ENCODE assay signal across 10 cellular contexts in genomic region chr11:122983438-122984185, GRCh38. TPM values are rescaled to one million over a fixed set of nuclear protein-coding genes. Genes with fewer than 3 reads are reported as not detected.
DNase-seq lines count a peak whose midpoint lies in the region; ATAC-seq and TF ChIP-seq lines count a peak whose summit lies in the region.
"Had no signal": no experiment of that assay in that cellular context is flagged by ENCODE, and none has a peak within 500 bp of the region (broad histone marks: within the 10 kb centered on the region; RNA-seq: fewer than 3 reads in every experiment).

No MANE protein-coding gene starts in this region.

- H4K91ac ChIP-seq in IMR-90 (ENCODE audit: insufficient read depth, low read depth, low read length), result no peak overlapping the region

- dilution Hi-C loops in IMR-90 (cut with HindIII; ENCODE audit: low sequenced_read_pairs, unreplicated experiment), result no loop called here

- TF ChIP-seq CTCF in A673 (conservative IDR thresholded peaks at IDR 0.05; ENCODE audit: low read depth, low read length) (no peak), IMR-90 (conservative IDR thresholded peaks at IDR 0.05; ENCODE audit: low read depth, low read length) (no peak), brain (conservative IDR thresholded peaks at IDR 0.05) (no peak)

- H2BK5ac ChIP-seq in IMR-90 (ENCODE audit: low read depth, low read length, poor library complexity, severe bottlenecking), result no peak overlapping the region

- H2BK15ac ChIP-seq in IMR-90 (ENCODE audit: low read depth, low read length), result no peak overlapping the region

- peaks cover 44% of the 10 kb centered on the region for H3K4me1 Mint-ChIP-seq in brain

- BruUV-seq in A673 (replicated peaks; lab: Mats Ljungman, UMichigan) (no TSS peak), IMR-90 (replicated peaks; lab: Mats Ljungman, UMichigan) (no TSS peak)

- H3K4me1 ChIP-seq in A673 (ENCODE audit: insufficient read depth, low read length, poor library complexity, severe bottlenecking) (no peaks in the 10 kb centered on the region), IMR-90 (ENCODE audit: control insufficient read depth, insufficient read depth, low read length) (no peaks in the 10 kb centered on the region), muscle layer of duodenum (ENCODE audit: control insufficient read depth in 1 of 2, insufficient read depth in 2 of 2, low read length in 2 of 2) (peaks cover 3 to 32% of the 10 kb centered on the region in 2 donors)

- no peak overlapping the region for H3K14ac ChIP-seq in IMR-90 (replicated peaks; ENCODE audit: low read depth, low read length)

- H2AK5ac ChIP-seq in IMR-90 (ENCODE audit: low read depth, low read length), result no peak overlapping the region

- no peak overlapping the region for H4K5ac ChIP-seq in IMR-90 (ENCODE audit: low read depth, low read length)

- H3K36me3 Mint-ChIP-seq in brain, result no peaks in the 10 kb centered on the region

- H3K18ac ChIP-seq in IMR-90 (ENCODE audit: low read depth, low read length), result no peak overlapping the region

- 15 to 75% methylated on average over 1 to 6 of the region's 26 CpGs for WGBS in IMR-90 (ENCODE audit: extremely low coverage in 2 of 2, insufficient read length in 1 of 2), 2 experiments

- peak overlapping the region; percentile 50; the same call in 1 of the 2 replicates for H3K23ac ChIP-seq in IMR-90 (ENCODE audit: low read depth, low read length)

- peak overlapping the region; percentile 58 to 90 (median 85) for H3K4me3 Mint-ChIP-seq in brain

- TF ChIP-seq RAD21 in IMR-90 (IDR thresholded peaks at IDR 0.05; ENCODE audit: low read length), result no peak

- H3K36me3 ChIP-seq in A673 (ENCODE audit: insufficient read depth, low read length, poor library complexity, severe bottlenecking) (no peaks in the 10 kb centered on the region), IMR-90 (ENCODE audit: control insufficient read depth, insufficient read depth, low read length) (no peaks in the 10 kb centered on the region), muscle layer of duodenum (ENCODE audit: control insufficient read depth in 1 of 2, insufficient read depth in 2 of 2, low read length in 2 of 2) (no peaks in the 10 kb centered on the region)

- no peaks in the 10 kb centered on the region for H3K9me3 ChIP-seq in A673 (ENCODE audit: low read depth, low read length, poor library complexity, severe bottlenecking)
- peaks cover 4% of the 10 kb centered on the region for H3K9me3 ChIP-seq in IMR-90 (ENCODE audit: control insufficient read depth, insufficient read depth, low read length)
- no peaks in the 10 kb centered on the region for H3K9me3 ChIP-seq in muscle layer of duodenum (ENCODE audit: control insufficient read depth in 1 of 2, low read length in 2 of 2)

- no peak overlapping the region for H3K27ac Mint-ChIP-seq in brain
- H3K27ac Mint-ChIP-seq: activated naive CD4-positive, alpha-beta T cell treated with anti-CD3 and anti-CD28 coated beads, Interleukin-2, amount 50 U/mL, for 72 hours had no signal

- H3K9ac ChIP-seq in IMR-90 (ENCODE audit: low read depth, low read length), result no peak overlapping the region
- H3K9ac ChIP-seq: KMS-11 had no signal

- H3K9me1 ChIP-seq in IMR-90 (ENCODE audit: insufficient read depth, low read length), result no peaks in the 10 kb centered on the region; the same call in 1 of the 2 replicates

- in situ Hi-C loops in IMR-90 (cut with MboI; ENCODE audit: low sequenced_read_pairs), result no loop called here

- H3K4ac ChIP-seq in IMR-90 (ENCODE audit: low read depth, low read length), result no peak overlapping the region

- intact Hi-C loops in A673 (cut with micrococcal nuclease; ENCODE audit: unreplicated experiment), result no loop called here
- intact Hi-C loops in IMR-90 (cut with micrococcal nuclease), result no loop called here

- H2AK9ac ChIP-seq in IMR-90 (replicated peaks; ENCODE audit: low read depth, low read length, poor library complexity), result no peak overlapping the region

- CTCF ChIA-PET in A673 (lab: Charles Lee) (no interaction called here), IMR-90 (lab: Yijun Ruan, JAX) (interaction anchor here (0.9 kb wide), 1 partner anchor 37 kb away, joined by 3 read pairs; no protein-coding TSS in a partner anchor)

- peak overlapping the region; percentile 74; the same call in 1 of the 2 replicates for H3K4me2 ChIP-seq in IMR-90 (ENCODE audit: low read depth, low read length)
- H3K4me2 ChIP-seq: KMS-11 had no signal

- ATAC-seq in IMR-90 (ENCODE audit: low read depth), result no peak
- ATAC-seq in GM21576 (IDR thresholded peaks at IDR 0.05; ENCODE audit: unreplicated experiment), result no peak
- no peak for ATAC-seq in HG02759 (IDR thresholded peaks at IDR 0.05; ENCODE audit: unreplicated experiment)

- peaks cover 0 to 7% (median 3%) of the 10 kb centered on the region in 5 experiments for H3K9me3 Mint-ChIP-seq in brain

- TF ChIP-seq POLR2A in IMR-90 (IDR thresholded peaks at IDR 0.05; ENCODE audit: low read depth, low read length), result no peak

- no peaks in the 10 kb centered on the region for H3K79me1 ChIP-seq in IMR-90 (ENCODE audit: low read depth in 1 of 2, low read length in 2 of 2)

- H4K8ac ChIP-seq in IMR-90 (ENCODE audit: low read depth in 2 of 2, low read length in 2 of 2), result no peak overlapping the region

- no peak overlapping the region for H2BK120ac ChIP-seq in IMR-90 (ENCODE audit: low read depth, low read length)

- no peak overlapping the region for H2BK20ac ChIP-seq in IMR-90 (ENCODE audit: low read depth, low read length)

- H3K27me3 ChIP-seq in A673 (replicated peaks; ENCODE audit: insufficient read depth, low read depth, low read length, poor library complexity) (peaks cover 98% of the 10 kb centered on the region), IMR-90 (ENCODE audit: control insufficient read depth, insufficient read depth, low read length) (peaks cover 59% of the 10 kb centered on the region), muscle layer of duodenum (ENCODE audit: low read depth, low read length) (peaks cover 59% of the 10 kb centered on the region)

- no peak overlapping the region for H3K56ac ChIP-seq in IMR-90 (ENCODE audit: extremely low read depth, insufficient read depth, low read length)

- no peaks in the 10 kb centered on the region for H4K20me1 ChIP-seq in IMR-90 (ENCODE audit: insufficient read depth, low read length)

- peaks cover 100% of the 10 kb centered on the region for H3K27me3 Mint-ChIP-seq in brain

- H3K4me3 ChIP-seq in A673 (ENCODE audit: low read depth, low read length, poor library complexity, severe bottlenecking) (peak overlapping the region; percentile 34), IMR-90 (ENCODE audit: insufficient read depth, low read depth, low read length) (peak overlapping the region; percentile 38), muscle layer of duodenum (ENCODE audit: low read depth in 1 of 2, low read length in 2 of 2) (peak overlapping the region; percentile 60 to 89)

- peak overlapping the region; percentile 83 for H2AFZ ChIP-seq in IMR-90 (replicated peaks; ENCODE audit: low read length, poor library complexity)

- H3K27ac ChIP-seq in A673 (ENCODE audit: low read depth, low read length, poor library complexity, severe bottlenecking) (no peak overlapping the region), IMR-90 (ENCODE audit: insufficient read depth, low read length) (no peak overlapping the region), muscle layer of duodenum (ENCODE audit: low read length) (no peak overlapping the region)
- H3K27ac ChIP-seq: KMS-11 had no signal

- no peak for DNase-seq in A673 (ENCODE audit: low spot score)
- DNase-seq in IMR-90, result no peak
- no peak for DNase-seq in NCI-H524 treated with DMSO at 0.1 percent for 48 hours (lab: John Stamatoyannopoulos, UW)
- DNase-seq in NCI-H187 treated with DMSO at 0.1 percent for 48 hours (lab: John Stamatoyannopoulos, UW), result no peak

- POLR2A ChIA-PET in A673 (lab: Charles Lee; ENCODE audit: low non-redundant PET) (no interaction called here), IMR-90 (lab: Charles Lee; ENCODE audit: unreplicated experiment) (no interaction called here)

TF ChIP-seq in IMR-90, 13 proteins besides CTCF, POLR2A, EP300 and RAD21:
- no peak for TF ChIP-seq CEBPB (IDR thresholded peaks at IDR 0.05; ENCODE audit: low read depth, low read length)
- no peak for TF ChIP-seq MAZ (IDR thresholded peaks at IDR 0.05; ENCODE audit: borderline replicate concordance, low read depth, low read length)
- no peak for TF ChIP-seq ELK1 (IDR thresholded peaks at IDR 0.05; ENCODE audit: borderline replicate concordance, low read depth, low read length)
- TF ChIP-seq USF2 (IDR thresholded peaks at IDR 0.05; ENCODE audit: low read depth, low read length), result no peak
- TF ChIP-seq RCOR1 (IDR thresholded peaks at IDR 0.05; ENCODE audit: insufficient replicate concordance, low read length), result no peak
- no peak for TF ChIP-seq RFX5 (IDR thresholded peaks at IDR 0.05; ENCODE audit: low read depth, low read length)
- no peak for TF ChIP-seq CHD1 (IDR thresholded peaks at IDR 0.05; ENCODE audit: low read depth, low read length)

RNA-seq across cellular contexts. Expression of gene BSX, which starts 2.0 kb away (rescaled TPM):
- not detected in 2 replicates for total RNA-seq in A673 (2021)
- total RNA-seq in IMR-90 (2012; rRNA removed), result not detected in 2 replicates
- not detected in 2 replicates for polyA plus RNA-seq in IMR-90 (2012; rRNA removed)
- not detected in 2 replicates for polyA plus RNA-seq in IMR-90 (2012; cell fraction: cytosol; rRNA removed)
- polyA plus RNA-seq in IMR-90 (2012; cell fraction: nucleus; rRNA removed; ENCODE audit: low replicate concordance), result not detected in 2 replicates
- polyA plus RNA-seq in brain (ENCODE audit: insufficient read depth, low read depth, low replicate concordance), result not detected
- total RNA-seq: activated naive CD4-positive, alpha-beta T cell treated with anti-CD3 and anti-CD28 coated beads, Interleukin-2, amount 50 U/mL, for 72 hours had no signal
